In genomic region chr1:220776725-220777326, GRCh38 we compare ENCODE assay signal across 8 cellular contexts. TPM values are rescaled to one million over a fixed set of nuclear protein-coding genes. Genes with fewer than 3 reads are reported as not detected.
A peak's percentile ranks its signal among the peaks of the same experiment; 100 is the strongest.
DNase-seq lines count a peak whose midpoint lies in the region; ATAC-seq and TF ChIP-seq lines count a peak whose summit lies in the region.

No MANE protein-coding gene starts in this region.

- H3K27me3 Mint-ChIP-seq in activated B cell treated with CpG ODN at 0.5 μM for 24 hours = no peaks in the 10 kb centered on the region

- intact Hi-C loops in activated B cell treated with CpG ODN at 0.5 μM for 24 hours (cut with micrococcal nuclease) = loop anchor here (1.0 to 5.0 kb wide), 12 partner anchors 29 to 940 kb away; partner anchors contain the start of genes C1orf115 and MTARC2

- POLR2A ChIA-PET in activated B cell treated with CpG ODN at 0.5 μM for 24 hours (lab: Charles Lee) = interaction anchor here (0.6 to 1.1 kb wide), 2 partner anchors 18 to 49 kb away, joined by 3 read pairs; no protein-coding TSS in a partner anchor

- peak; percentile 20 for DNase-seq in AG09319 (ENCODE audit: extremely low read depth, low read depth)
- peak; percentile 86 for DNase-seq in NCI-H2107 (lab: John Stamatoyannopoulos, UW)
- peak; percentile 76 for DNase-seq in activated B cell treated with CpG ODN at 0.5 μM for 24 hours
- DNase-seq in caudate nucleus (lab: John Stamatoyannopoulos, UW) = peak in 58 of 61 donors; percentile 18 to 84 (median 64)
- DNase-seq in left lobe of liver (ENCODE audit: low spot score) = peak; percentile 85
- peak; percentile 34 to 73 for DNase-seq in stimulated activated CD4-positive, alpha-beta T cell treated with anti-CD3 and anti-CD28 coated beads, Interleukin-4, amount 100 ng/mL, for 4 hours

- no peak overlapping the region for H3K4me3 Mint-ChIP-seq in activated B cell treated with CpG ODN at 0.5 μM for 24 hours

- H3K36me3 Mint-ChIP-seq in activated B cell treated with CpG ODN at 0.5 μM for 24 hours (ENCODE audit: low read depth) = no peaks in the 10 kb centered on the region

- H3K27ac ChIP-seq in caudate nucleus (ENCODE audit: low read depth, low read length) = no peak overlapping the region

- CTCF ChIA-PET in activated B cell treated with CpG ODN at 0.5 μM for 24 hours (lab: Charles Lee) = interaction anchor here (0.6 to 5.4 kb wide), 20 partner anchors 10 to 666 kb away, joined by 3 to 44 read pairs (median 4); partner anchors contain the start of gene MTARC1

- ATAC-seq in GM18519 (IDR thresholded peaks at IDR 0.05; ENCODE audit: low FRiP score, unreplicated experiment) (peak; percentile 49), HG03025 (IDR thresholded peaks at IDR 0.05; ENCODE audit: low FRiP score, unreplicated experiment) (peak; percentile 62), activated B cell treated with CpG ODN at 0.5 μM for 24 hours (ENCODE audit: low read depth) (peak; percentile 94), left lobe of liver (peak; percentile 96)

- no peak overlapping the region for H3K27ac Mint-ChIP-seq in activated B cell treated with CpG ODN at 0.5 μM for 24 hours

- no peaks in the 10 kb centered on the region for H3K9me3 Mint-ChIP-seq in activated B cell treated with CpG ODN at 0.5 μM for 24 hours

- TF ChIP-seq CTCF in AG09319 (IDR thresholded peaks at IDR 0.05; ENCODE audit: low read depth, low read length) = peak; percentile 97
- peak; percentile 32 for TF ChIP-seq CTCF in activated B cell treated with CpG ODN at 0.5 μM for 24 hours (IDR thresholded peaks at IDR 0.05)

- H3K4me1 Mint-ChIP-seq in activated B cell treated with CpG ODN at 0.5 μM for 24 hours = peaks cover 24% of the 10 kb centered on the region

RNA-seq across cellular contexts. Expression of gene MTARC1, which starts 9.9 kb away (rescaled TPM):
- total RNA-seq in activated B cell treated with CpG ODN at 0.5 μM for 24 hours (0.37 and 2.2 TPM in 2 replicates), left lobe of liver (77.4 TPM)

RNA-seq across cellular contexts. Expression of gene MTARC2, which starts 28.7 kb away (rescaled TPM):
- 8.9 and 9.2 TPM in 2 replicates for total RNA-seq in activated B cell treated with CpG ODN at 0.5 μM for 24 hours
- total RNA-seq in left lobe of liver = 129 TPM

Comparison
In these comparisons a context has a peak if more than half of its experiments do, and no peak if none do; other contexts are left out.
1. DNase-seq: peak in every context shown above with its lines; median percentile 86 in NCI-H2107; 85 in left lobe of liver; 76 in activated B cell treated with CpG ODN at 0.5 μM for 24 hours; 64 in caudate nucleus; 54 in stimulated activated CD4-positive, alpha-beta T cell treated with anti-CD3 and anti-CD28 coated beads, Interleukin-4, amount 100 ng/mL, for 4 hours; 20 in AG09319.
2. RNA of gene MTARC1, which starts 9.9 kb away (total RNA-seq): 77.4 TPM in left lobe of liver (single experiment); 0.37 to 2.2 TPM in activated B cell treated with CpG ODN at 0.5 μM for 24 hours; every median in the first group is over 10 times any median in the second.
3. RNA of gene MTARC2, which starts 28.7 kb away (total RNA-seq): 129 TPM in left lobe of liver (single experiment); 8.9 to 9.2 TPM in activated B cell treated with CpG ODN at 0.5 μM for 24 hours; every median in the first group is over 10 times any median in the second.
4. Peak in every context shown above with its lines, with median percentiles within 50 percentile points of each other: ATAC-seq.